Comparison of ENCODE assay signal across 19 cellular contexts in genomic region chr14:77822741-77823140, GRCh38. TPM values are rescaled to one million over a fixed set of nuclear protein-coding genes. Genes with fewer than 3 reads are reported as not detected.
DNase-seq lines count a peak whose midpoint lies in the region; ATAC-seq and TF ChIP-seq lines count a peak whose summit lies in the region.
"Had no signal": no experiment of that assay in that cellular context is flagged by ENCODE, and none has a peak within 500 bp of the region (broad histone marks: within the 10 kb centered on the region; RNA-seq: fewer than 3 reads in every experiment).

No MANE protein-coding gene starts in this region.

- no peak for DNase-seq in activated CD8-positive, alpha-beta T cell treated with anti-CD3 and anti-CD28 coated beads, Interleukin-2, amount 10 ng/mL, durations not matched to agents 7 days and 5 days
- DNase-seq in activated CD8-positive, alpha-beta T cell treated with anti-CD3 and anti-CD28 coated beads for 36 hours = no peak
- DNase-seq in right cardiac atrium (no peak), left ventricle myocardium inferior (no peak), erythroblast (lab: John Stamatoyannopoulos, UW) (peak; percentile 51 to 62), OCI-M2 (lab: John Stamatoyannopoulos, UW; ENCODE audit: unreplicated experiment) (no peak), AG08395 (ENCODE audit: low spot score) (no peak)
- no peak for DNase-seq in stimulated activated effector memory CD8-positive, alpha-beta T cell treated with anti-CD3 and anti-CD28 coated beads, Interleukin-12 subunit alpha, Interleukin-12 subunit beta, amount 100 ng/mL, for 72 hours (ENCODE audit: low spot score in 2 of 2)
- DNase-seq: 8988T; ACHN; C1 segment of cervical spinal cord; Calu3; CD4-positive, alpha-beta memory T cell; COR-L47; GF-D8; GOT3; HFFc6 had no signal

- CTCF ChIA-PET in activated CD8-positive, alpha-beta T cell treated with anti-CD3 and anti-CD28 coated beads, Interleukin-2, amount 10 ng/mL, durations not matched to agents 7 days and 5 days (lab: Charles Lee) = no interaction called here
- CTCF ChIA-PET in activated CD8-positive, alpha-beta T cell treated with anti-CD3 and anti-CD28 coated beads for 36 hours (lab: Charles Lee) = no interaction called here

- no peaks in the 10 kb centered on the region for H3K27me3 Mint-ChIP-seq in activated CD8-positive, alpha-beta T cell treated with anti-CD3 and anti-CD28 coated beads, Interleukin-2, amount 10 ng/mL, durations not matched to agents 7 days and 5 days (ENCODE audit: low read depth)
- H3K27me3 Mint-ChIP-seq in activated CD8-positive, alpha-beta T cell treated with anti-CD3 and anti-CD28 coated beads for 36 hours = no peaks in the 10 kb centered on the region
- H3K27me3 Mint-ChIP-seq: CD4-positive, alpha-beta memory T cell had no signal

- 65% methylated on average over 3 of the region's 3 CpGs for WGBS in right cardiac atrium

- no peaks in the 10 kb centered on the region for H3K9me3 Mint-ChIP-seq in activated CD8-positive, alpha-beta T cell treated with anti-CD3 and anti-CD28 coated beads, Interleukin-2, amount 10 ng/mL, durations not matched to agents 7 days and 5 days (ENCODE audit: insufficient read depth)
- H3K9me3 Mint-ChIP-seq in activated CD8-positive, alpha-beta T cell treated with anti-CD3 and anti-CD28 coated beads for 36 hours = no peaks in the 10 kb centered on the region
- no peaks in the 10 kb centered on the region for H3K9me3 Mint-ChIP-seq in stimulated activated effector memory CD8-positive, alpha-beta T cell treated with anti-CD3 and anti-CD28 coated beads, Interleukin-12 subunit alpha, Interleukin-12 subunit beta, amount 100 ng/mL, for 72 hours
- H3K9me3 Mint-ChIP-seq: CD4-positive, alpha-beta memory T cell; HFFc6 had no signal

- ATAC-seq in activated CD8-positive, alpha-beta T cell treated with anti-CD3 and anti-CD28 coated beads, Interleukin-2, amount 10 ng/mL, durations not matched to agents 7 days and 5 days = no peak
- ATAC-seq in activated CD8-positive, alpha-beta T cell treated with anti-CD3 and anti-CD28 coated beads for 36 hours = no peak
- ATAC-seq in right cardiac atrium = no peak
- no peak for ATAC-seq in stimulated activated effector memory CD8-positive, alpha-beta T cell treated with anti-CD3 and anti-CD28 coated beads, Interleukin-12 subunit alpha, Interleukin-12 subunit beta, amount 100 ng/mL, for 72 hours

- H3K27ac ChIP-seq in right cardiac atrium (ENCODE audit: low read length) (peak overlapping the region; percentile 29), left ventricle myocardium inferior (replicated peaks) (no peak overlapping the region)
- H3K27ac ChIP-seq: A549 had no signal

- H3K4me3 ChIP-seq in right cardiac atrium (ENCODE audit: low read length) (no peak overlapping the region), left ventricle myocardium inferior (no peak overlapping the region)
- H3K4me3 ChIP-seq: A549, HAP-1 had no signal

- intact Hi-C loops in activated CD8-positive, alpha-beta T cell treated with anti-CD3 and anti-CD28 coated beads for 36 hours (cut with micrococcal nuclease) = no loop called here
- intact Hi-C loops in right cardiac atrium (cut with DNase I) = no loop called here
- intact Hi-C loops in left ventricle myocardium inferior (cut with micrococcal nuclease) = no loop called here

- H3K36me3 Mint-ChIP-seq in activated CD8-positive, alpha-beta T cell treated with anti-CD3 and anti-CD28 coated beads, Interleukin-2, amount 10 ng/mL, durations not matched to agents 7 days and 5 days (ENCODE audit: low read depth) = peaks cover 2% of the 10 kb centered on the region
- H3K36me3 Mint-ChIP-seq in activated CD8-positive, alpha-beta T cell treated with anti-CD3 and anti-CD28 coated beads for 36 hours (ENCODE audit: low read depth) = peaks cover 8% of the 10 kb centered on the region
- H3K36me3 Mint-ChIP-seq in stimulated activated effector memory CD8-positive, alpha-beta T cell treated with anti-CD3 and anti-CD28 coated beads, Interleukin-12 subunit alpha, Interleukin-12 subunit beta, amount 100 ng/mL, for 72 hours = peaks cover 8% of the 10 kb centered on the region

- H3K4me3 Mint-ChIP-seq in activated CD8-positive, alpha-beta T cell treated with anti-CD3 and anti-CD28 coated beads, Interleukin-2, amount 10 ng/mL, durations not matched to agents 7 days and 5 days = no peak overlapping the region
- H3K4me3 Mint-ChIP-seq in activated CD8-positive, alpha-beta T cell treated with anti-CD3 and anti-CD28 coated beads for 36 hours = no peak overlapping the region
- no peak overlapping the region for H3K4me3 Mint-ChIP-seq in stimulated activated effector memory CD8-positive, alpha-beta T cell treated with anti-CD3 and anti-CD28 coated beads, Interleukin-12 subunit alpha, Interleukin-12 subunit beta, amount 100 ng/mL, for 72 hours
- H3K4me3 Mint-ChIP-seq: CD4-positive, alpha-beta memory T cell; HFFc6 had no signal

- peaks cover 5% of the 10 kb centered on the region for H3K4me1 Mint-ChIP-seq in activated CD8-positive, alpha-beta T cell treated with anti-CD3 and anti-CD28 coated beads, Interleukin-2, amount 10 ng/mL, durations not matched to agents 7 days and 5 days (ENCODE audit: low read depth)
- H3K4me1 Mint-ChIP-seq in activated CD8-positive, alpha-beta T cell treated with anti-CD3 and anti-CD28 coated beads for 36 hours (ENCODE audit: low read depth) = no peaks in the 10 kb centered on the region
- H3K4me1 Mint-ChIP-seq in stimulated activated effector memory CD8-positive, alpha-beta T cell treated with anti-CD3 and anti-CD28 coated beads, Interleukin-12 subunit alpha, Interleukin-12 subunit beta, amount 100 ng/mL, for 72 hours = no peaks in the 10 kb centered on the region

- POLR2A ChIA-PET in activated CD8-positive, alpha-beta T cell treated with anti-CD3 and anti-CD28 coated beads, Interleukin-2, amount 10 ng/mL, durations not matched to agents 7 days and 5 days (lab: Charles Lee) = no interaction called here
- POLR2A ChIA-PET in activated CD8-positive, alpha-beta T cell treated with anti-CD3 and anti-CD28 coated beads for 36 hours (lab: Charles Lee) = no interaction called here

- H3K9me3 ChIP-seq in right cardiac atrium (ENCODE audit: control insufficient read depth, low read length) (no peaks in the 10 kb centered on the region), left ventricle myocardium inferior (replicated peaks) (no peaks in the 10 kb centered on the region)
- H3K9me3 ChIP-seq: A549, HAP-1 had no signal

- no peak for TF ChIP-seq CTCF in activated CD8-positive, alpha-beta T cell treated with anti-CD3 and anti-CD28 coated beads for 36 hours (IDR thresholded peaks at IDR 0.05)
- no peak for TF ChIP-seq CTCF in left ventricle myocardium inferior (IDR thresholded peaks at IDR 0.05; ENCODE audit: borderline replicate concordance)

- H3K27ac Mint-ChIP-seq in activated CD8-positive, alpha-beta T cell treated with anti-CD3 and anti-CD28 coated beads, Interleukin-2, amount 10 ng/mL, durations not matched to agents 7 days and 5 days = peak overlapping the region; percentile 50
- no peak overlapping the region for H3K27ac Mint-ChIP-seq in activated CD8-positive, alpha-beta T cell treated with anti-CD3 and anti-CD28 coated beads for 36 hours
- H3K27ac Mint-ChIP-seq in stimulated activated effector memory CD8-positive, alpha-beta T cell treated with anti-CD3 and anti-CD28 coated beads, Interleukin-12 subunit alpha, Interleukin-12 subunit beta, amount 100 ng/mL, for 72 hours = peak overlapping the region; percentile 20
- H3K27ac Mint-ChIP-seq: HFFc6 had no signal

- H3K36me3 ChIP-seq in left ventricle myocardium inferior = peaks cover 44% of the 10 kb centered on the region

- H3K4me1 ChIP-seq in right cardiac atrium (ENCODE audit: control insufficient read depth, insufficient read depth, low read length) (peaks cover 2% of the 10 kb centered on the region), left ventricle myocardium inferior (peaks cover 9% of the 10 kb centered on the region)
- H3K4me1 ChIP-seq: A549, HAP-1 had no signal

- H3K27me3 ChIP-seq in right cardiac atrium (ENCODE audit: control insufficient read depth, insufficient read depth) (no peaks in the 10 kb centered on the region), left ventricle myocardium inferior (ENCODE audit: low read depth) (no peaks in the 10 kb centered on the region)

- TF ChIP-seq POLR2A in erythroblast (IDR thresholded peaks at IDR 0.05; ENCODE audit: low read length) = no peak

RNA-seq across cellular contexts. Expression of gene ADCK1, which starts 22.8 kb away (rescaled TPM):
- total RNA-seq in activated CD8-positive, alpha-beta T cell treated with anti-CD3 and anti-CD28 coated beads, Interleukin-2, amount 10 ng/mL, durations not matched to agents 7 days and 5 days = 1 to 10 TPM; 2.7 to 3.3 TPM
- 1 to 10 TPM; 5.2 to 5.6 TPM for total RNA-seq in activated CD8-positive, alpha-beta T cell treated with anti-CD3 and anti-CD28 coated beads for 36 hours
- total RNA-seq in right cardiac atrium (10 to 100 TPM in 2 of 4 donors, 1 to 10 TPM in 2; 5.5 to 11.8 (median 9.8) TPM), left ventricle myocardium inferior (10.3 TPM)
- polyA plus RNA-seq in right cardiac atrium = 8.0 TPM

Comparison
In these comparisons a context has a peak if more than half of its experiments do, and no peak if none do; other contexts are left out.
1. DNase-seq: peak in erythroblast (2 of 2); none in activated CD8-positive, alpha-beta T cell treated with anti-CD3 and anti-CD28 coated beads, Interleukin-2, amount 10 ng/mL, durations not matched to agents 7 days and 5 days (single experiment), activated CD8-positive, alpha-beta T cell treated with anti-CD3 and anti-CD28 coated beads for 36 hours (single experiment), right cardiac atrium (0 of 3), left ventricle myocardium inferior (single experiment), stimulated activated effector memory CD8-positive, alpha-beta T cell treated with anti-CD3 and anti-CD28 coated beads, Interleukin-12 subunit alpha, Interleukin-12 subunit beta, amount 100 ng/mL, for 72 hours (0 of 2), OCI-M2 (single experiment) and AG08395 (single experiment).